Comparison of ENCODE assay signal across 19 cellular contexts in genomic region chr10:53537508-53537907, GRCh38.
DNase-seq lines count a peak whose midpoint lies in the region; TF ChIP-seq lines count a peak whose summit lies in the region.
"Had no signal": no experiment of that assay in that cellular context is flagged by ENCODE, and none has a peak within 500 bp of the region (broad histone marks: within the 10 kb centered on the region; RNA-seq: fewer than 3 reads in every experiment).

No MANE protein-coding gene starts in this region.

- H3K9me2 ChIP-seq in OCI-LY7 (ENCODE audit: insufficient read depth, low read length) = no peaks in the 10 kb centered on the region

- peak; percentile 55 for DNase-seq in MCF 10A (ENCODE audit: unreplicated experiment)
- no peak for DNase-seq in breast epithelium (ENCODE audit: low spot score in 2 of 2)
- DNase-seq in dermis blood vessel endothelial cell = peak; percentile 11
- no peak for DNase-seq in OCI-LY7 (ENCODE audit: low spot score)
- no peak for DNase-seq in activated naive CD4-positive, alpha-beta T cell treated with anti-CD3 and anti-CD28 coated beads for 36 hours
- DNase-seq in stimulated activated CD4-positive, alpha-beta T cell treated with anti-CD3 and anti-CD28 coated beads, Interleukin-4, amount 100 ng/mL, for 24 hours = no peak
- DNase-seq: 8988T, C1 segment of cervical spinal cord, H9, IMR-90, MV-4-11, NCI-H1105 treated with DMSO at 0.1 percent for 48 hours, NCI-H2029 treated with DMSO at 0.1 percent for 48 hours, NCI-H2171, NCI-H345, NCI-H524 treated with DMSO at 0.1 percent for 48 hours, SHP77 had no signal

- H3K79me2 ChIP-seq in OCI-LY7 (ENCODE audit: insufficient read depth, low read depth, low read length) = no peaks in the 10 kb centered on the region

- no peaks in the 10 kb centered on the region for H4K20me1 ChIP-seq in OCI-LY7 (ENCODE audit: insufficient read depth, low read length)

- H3K4me3 Mint-ChIP-seq in MCF 10A (ENCODE audit: unreplicated experiment) = no peak overlapping the region
- no peak overlapping the region for H3K4me3 Mint-ChIP-seq in activated naive CD4-positive, alpha-beta T cell treated with anti-CD3 and anti-CD28 coated beads for 36 hours
- H3K4me3 Mint-ChIP-seq: H9 had no signal

- H3K4me2 ChIP-seq in OCI-LY7 (ENCODE audit: low read length) = no peak overlapping the region
- H3K4me2 ChIP-seq: KMS-11 had no signal

- CTCF ChIA-PET in MCF 10A (lab: Yijun Ruan, JAX) = no interaction called here
- CTCF ChIA-PET in OCI-LY7 (lab: Charles Lee; ENCODE audit: unreplicated experiment) = no interaction called here
- CTCF ChIA-PET in activated naive CD4-positive, alpha-beta T cell treated with anti-CD3 and anti-CD28 coated beads for 36 hours (lab: Charles Lee) = no interaction called here

- H3K9me3 ChIP-seq in breast epithelium = no peaks in the 10 kb centered on the region
- H3K9me3 ChIP-seq in liver (ENCODE audit: control insufficient read depth in 4 of 4, low read length in 3 of 4) = no peaks in the 10 kb centered on the region
- H3K9me3 ChIP-seq in OCI-LY7 (ENCODE audit: low read length) = no peaks in the 10 kb centered on the region

- H3K36me3 ChIP-seq in breast epithelium (no peaks in the 10 kb centered on the region), liver (ENCODE audit: control insufficient read depth in 4 of 4, insufficient read depth in 3 of 4, low read depth in 1 of 4, low read length in 3 of 4) (no peaks in the 10 kb centered on the region), OCI-LY7 (ENCODE audit: insufficient read depth, low read length) (no peaks in the 10 kb centered on the region)

- H3K4me3 ChIP-seq in breast epithelium (no peak overlapping the region), liver (ENCODE audit: low read depth in 1 of 3, low read length in 3 of 3) (no peak overlapping the region), OCI-LY7 (ENCODE audit: low read depth, low read length, poor library complexity, severe bottlenecking) (no peak overlapping the region)

- H3K27ac ChIP-seq in breast epithelium (no peak overlapping the region), liver (ENCODE audit: low read depth in 1 of 2, low read length in 2 of 2) (peak overlapping the region in 1 of 2 donors; percentile 18), OCI-LY7 (ENCODE audit: low read depth, low read length, poor library complexity, severe bottlenecking) (no peak overlapping the region)
- H3K27ac ChIP-seq: KMS-11 had no signal

- H3K27me3 ChIP-seq in breast epithelium = no peaks in the 10 kb centered on the region
- H3K27me3 ChIP-seq in liver (ENCODE audit: control insufficient read depth in 4 of 4, insufficient read depth in 4 of 4, low read length in 3 of 4) = no peaks in the 10 kb centered on the region

- intact Hi-C loops in MCF 10A (cut with micrococcal nuclease) (no loop called here), breast epithelium (cut with DNase I; ENCODE audit: low total_unique reads) (loop anchor here (5.0 kb wide), 1 partner anchor 810 kb away; no protein-coding TSS in a partner anchor), OCI-LY7 (cut with micrococcal nuclease; ENCODE audit: unreplicated experiment) (no loop called here)
- intact Hi-C loops in activated naive CD4-positive, alpha-beta T cell treated with anti-CD3 and anti-CD28 coated beads for 36 hours (cut with micrococcal nuclease) = no loop called here

- no peaks in the 10 kb centered on the region for H3K9me3 Mint-ChIP-seq in MCF 10A (ENCODE audit: unreplicated experiment)
- H3K9me3 Mint-ChIP-seq in activated naive CD4-positive, alpha-beta T cell treated with anti-CD3 and anti-CD28 coated beads for 36 hours = peaks cover 9% of the 10 kb centered on the region

- TF ChIP-seq CTCF in MCF 10A (IDR thresholded peaks at IDR 0.05; ENCODE audit: unreplicated experiment) (no peak), breast epithelium (IDR thresholded peaks at IDR 0.05) (no peak), liver (IDR thresholded peaks at IDR 0.05; ENCODE audit: low read depth, low read length, missing input control) (no peak), OCI-LY7 (conservative IDR thresholded peaks at IDR 0.05; ENCODE audit: low read length) (no peak)

- H3K27ac Mint-ChIP-seq in MCF 10A (ENCODE audit: low read depth, unreplicated experiment) = no peak overlapping the region
- H3K27ac Mint-ChIP-seq in activated naive CD4-positive, alpha-beta T cell treated with anti-CD3 and anti-CD28 coated beads for 36 hours = no peak overlapping the region

- peak; percentile 16 to 19 for TF ChIP-seq RAD21 in liver (IDR thresholded peaks at IDR 0.05)

- TF ChIP-seq POLR2A in breast epithelium (IDR thresholded peaks at IDR 0.05) = no peak

- H3K4me1 Mint-ChIP-seq in MCF 10A (ENCODE audit: insufficient read depth, unreplicated experiment) = peaks cover 19% of the 10 kb centered on the region
- no peaks in the 10 kb centered on the region for H3K4me1 Mint-ChIP-seq in activated naive CD4-positive, alpha-beta T cell treated with anti-CD3 and anti-CD28 coated beads for 36 hours (ENCODE audit: low read depth)

- POLR2A ChIA-PET in MCF 10A (lab: Yijun Ruan, JAX) (no interaction called here), OCI-LY7 (lab: Charles Lee) (no interaction called here)

- BruUV-seq in MCF 10A (replicated peaks; lab: Mats Ljungman, UMichigan) (no TSS peak), OCI-LY7 (replicated peaks; lab: Mats Ljungman, UMichigan) (no TSS peak)

- no peaks in the 10 kb centered on the region for H3K27me3 Mint-ChIP-seq in MCF 10A (ENCODE audit: insufficient read depth, unreplicated experiment)
- H3K27me3 Mint-ChIP-seq in activated naive CD4-positive, alpha-beta T cell treated with anti-CD3 and anti-CD28 coated beads for 36 hours (ENCODE audit: low read depth) = no peaks in the 10 kb centered on the region

- H3K4me1 ChIP-seq in breast epithelium (no peaks in the 10 kb centered on the region), liver (ENCODE audit: control insufficient read depth in 4 of 4, insufficient read depth in 4 of 4, low read length in 3 of 4) (peaks cover 0 to 12% (median 4%) of the 10 kb centered on the region in 4 donors), OCI-LY7 (ENCODE audit: insufficient read depth, low read length, poor library complexity, severe bottlenecking) (no peaks in the 10 kb centered on the region)

- H3K9ac ChIP-seq in liver (ENCODE audit: low read depth in 1 of 2, low read length in 2 of 2) = no peak overlapping the region
- H3K9ac ChIP-seq: KMS-11 had no signal

- no peak overlapping the region for H2AFZ ChIP-seq in OCI-LY7 (ENCODE audit: low read length)

- H3K36me3 Mint-ChIP-seq in MCF 10A (ENCODE audit: insufficient read depth, unreplicated experiment) = peaks cover 4% of the 10 kb centered on the region
- H3K36me3 Mint-ChIP-seq in activated naive CD4-positive, alpha-beta T cell treated with anti-CD3 and anti-CD28 coated beads for 36 hours (ENCODE audit: low read depth) = no peaks in the 10 kb centered on the region

TF ChIP-seq in liver, 16 proteins besides CTCF, POLR2A, EP300 and RAD21:
- TF ChIP-seq NR2F2 (IDR thresholded peaks at IDR 0.05) (no peak), HNF4G (IDR thresholded peaks at IDR 0.05) (peak; percentile 97), ATF3 (IDR thresholded peaks at IDR 0.05) (no peak), SP1 (IDR thresholded peaks at IDR 0.05) (peak; percentile 69), HNF4A (conservative IDR thresholded peaks at IDR 0.05) (peak; percentile 99 to 100), MAX (IDR thresholded peaks at IDR 0.05) (no peak), ZBTB33 (IDR thresholded peaks at IDR 0.05) (peak; percentile 28), TAF1 (conservative IDR thresholded peaks at IDR 0.05) (no peak), YY1 (IDR thresholded peaks at IDR 0.05) (peak; percentile 14), EGR1 (IDR thresholded peaks at IDR 0.05; ENCODE audit: low read depth in 2 of 2) (no peak), FOXA1 (IDR thresholded peaks at IDR 0.05) (no peak), JUND (IDR thresholded peaks at IDR 0.05) (peak; percentile 34 to 54), GABPA (IDR thresholded peaks at IDR 0.05 in 1 of 2, conservative IDR thresholded peaks at IDR 0.05 in 1 of 2) (peak in 1 of 2 donors; percentile 20), RXRA (IDR thresholded peaks at IDR 0.05) (peak; percentile 32 to 33)

Comparison
In these comparisons a context has a peak if more than half of its experiments do, and no peak if none do; other contexts are left out.
1. DNase-seq: peak in MCF 10A (single experiment) and dermis blood vessel endothelial cell (single experiment); none in breast epithelium (0 of 2), OCI-LY7 (single experiment), activated naive CD4-positive, alpha-beta T cell treated with anti-CD3 and anti-CD28 coated beads for 36 hours (single experiment) and stimulated activated CD4-positive, alpha-beta T cell treated with anti-CD3 and anti-CD28 coated beads, Interleukin-4, amount 100 ng/mL, for 24 hours (single experiment).